Comparison of ENCODE assay signal across 9 cellular contexts in the genomic region with DNA sequence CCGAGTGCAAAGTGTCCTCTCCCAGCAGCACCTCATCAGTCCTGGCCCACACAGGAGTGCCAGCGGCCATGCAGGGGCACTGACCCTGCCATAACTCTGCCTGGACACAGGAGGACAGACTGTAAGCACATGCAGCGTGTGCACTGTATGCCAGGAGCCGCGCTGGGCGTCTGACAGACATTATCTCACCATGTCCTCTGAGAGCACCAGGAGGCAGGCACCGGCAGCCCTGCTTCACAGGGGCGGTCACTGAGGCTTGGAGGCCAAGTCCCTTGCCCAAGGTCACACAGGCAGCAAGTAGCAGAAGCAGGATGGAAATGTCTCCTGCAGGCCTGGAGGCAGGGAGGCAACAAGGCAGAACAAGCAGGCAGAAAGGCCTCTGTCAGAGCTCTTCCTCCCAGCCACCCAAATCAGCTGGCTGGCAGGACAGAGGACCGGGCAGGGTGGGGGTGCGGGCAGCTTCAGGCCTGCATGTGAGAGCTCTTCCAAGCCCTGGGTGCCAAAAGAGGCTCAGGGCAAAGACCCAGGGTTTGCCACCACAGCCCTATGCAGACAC. TPM values are rescaled to one million over a fixed set of nuclear protein-coding genes. Genes with fewer than 3 reads are reported as not detected.
DNase-seq lines count a peak whose midpoint lies in the region; ATAC-seq and TF ChIP-seq lines count a peak whose summit lies in the region.
"Had no signal": no experiment of that assay in that cellular context is flagged by ENCODE, and none has a peak within 500 bp of the region (broad histone marks: within the 10 kb centered on the region; RNA-seq: fewer than 3 reads in every experiment).

No MANE protein-coding gene starts in this region.

- no peak for TF ChIP-seq CTCF in right lobe of liver (IDR thresholded peaks at IDR 0.05)

- H3K27me3 ChIP-seq in right lobe of liver = no peaks in the 10 kb centered on the region
- H3K27me3 ChIP-seq in stomach smooth muscle (ENCODE audit: control insufficient read depth in 1 of 2, insufficient read depth in 2 of 2, low read length in 2 of 2) = no peaks in the 10 kb centered on the region

- peak overlapping the region in 1 of 3 donors; percentile 63 for H3K27ac ChIP-seq in right lobe of liver
- H3K27ac ChIP-seq in stomach smooth muscle (ENCODE audit: low read length) = peak overlapping the region; percentile 67

- in situ Hi-C loops in ACHN (cut with HindIII; ENCODE audit: low pct_ligation_motif_present, low pct_unique_long_range_greater_than_20kb, low sequenced_read_pairs) = no loop called here

- no peak for TF ChIP-seq POLR2A in right lobe of liver (IDR thresholded peaks at IDR 0.05)

- H3K9me3 ChIP-seq in right lobe of liver (no peaks in the 10 kb centered on the region), stomach smooth muscle (ENCODE audit: control insufficient read depth in 2 of 2, low read length in 2 of 2) (no peaks in the 10 kb centered on the region)

- 40% methylated on average over 2 of the region's 10 CpGs for WGBS in right lobe of liver (ENCODE audit: insufficient coverage, low coverage, low lambda C conversion rate, missing lambda C conversion rate)

- H3K4me1 ChIP-seq in right lobe of liver (peaks cover 0 to 98% (median 42%) of the 10 kb centered on the region in 4 donors), stomach smooth muscle (ENCODE audit: control insufficient read depth, insufficient read depth, low read length) (peaks cover 99% of the 10 kb centered on the region)

- ATAC-seq in right lobe of liver = peak; percentile 2 to 17 (median 8)
- ATAC-seq: esophagus mucosa had no signal

- intact Hi-C loops in right lobe of liver (cut with DNase I) = no loop called here

- no peak overlapping the region for H3K4me3 ChIP-seq in right lobe of liver
- H3K4me3 ChIP-seq in stomach smooth muscle (ENCODE audit: low read length in 2 of 2) = peak overlapping the region; percentile 48 to 55

- H3K36me3 ChIP-seq in right lobe of liver = no peaks in the 10 kb centered on the region
- H3K36me3 ChIP-seq in stomach smooth muscle (ENCODE audit: control insufficient read depth in 2 of 2, insufficient read depth in 2 of 2, low read length in 2 of 2) = no peaks in the 10 kb centered on the region

- peak overlapping the region; percentile 24 to 47 for H3K9ac ChIP-seq in stomach smooth muscle (ENCODE audit: low read length in 2 of 2)

- DNase-seq in NCI-H69 (lab: John Stamatoyannopoulos, UW) (peak; percentile 40), anterior cingulate cortex (lab: John Stamatoyannopoulos, UW) (peak in 38 of 58 donors; percentile 31 to 88 (median 68)), right lobe of liver (peak in 1 of 3 donors; percentile 72), ACHN (no peak), SK-N-DZ (ENCODE audit: low spot score) (no peak)
- no peak for DNase-seq in stimulated activated CD4-positive, alpha-beta T cell treated with anti-CD3 and anti-CD28 coated beads, Interleukin-12 subunit alpha, Interleukin-12 subunit beta, amount 100 ng/mL, for 4 hours
- DNase-seq: T-helper 9 cell had no signal

RNA-seq across cellular contexts. Expression of a gene that starts 8.4 kb away (rescaled TPM):
- total RNA-seq in right lobe of liver = 10 to 100 TPM in 5 of 6 experiments, 1 to 10 TPM in 1; 9.7 to 54.1 (median 23.6) TPM
- 2.7 and 3.0 TPM in 2 replicates for polyA plus RNA-seq in SK-N-DZ (2014; cell fraction: cytosol; rRNA removed)
- 6.9 and 11.3 TPM in 2 replicates for polyA plus RNA-seq in SK-N-DZ (2014; cell fraction: nucleus; rRNA removed)

RNA-seq across cellular contexts. Expression of a gene that starts 34.7 kb away (rescaled TPM):
- 10 to 100 TPM; 10.6 to 19.1 (median 13.9) TPM for total RNA-seq in right lobe of liver
- 52.5 and 55.6 TPM in 2 replicates for polyA plus RNA-seq in SK-N-DZ (2014; cell fraction: cytosol; rRNA removed)
- polyA plus RNA-seq in SK-N-DZ (2014; cell fraction: nucleus; rRNA removed) = 46.6 and 51.6 TPM in 2 replicates

RNA-seq across cellular contexts. Expression of a gene that starts 41.8 kb away (rescaled TPM):
- under 1 TPM in 3 of 6 experiments, not detected in 3; 0.58 to 0.81 (median 0.70) TPM for total RNA-seq in right lobe of liver
- polyA plus RNA-seq in SK-N-DZ (2014; cell fraction: cytosol; rRNA removed) = 2.1 and 3.6 TPM in 2 replicates
- polyA plus RNA-seq in SK-N-DZ (2014; cell fraction: nucleus; rRNA removed) = 18.2 and 18.8 TPM in 2 replicates

RNA-seq across cellular contexts. Expression of a gene that starts 55.6 kb away (rescaled TPM):
- 10 to 100 TPM in 3 of 6 experiments, 1 to 10 TPM in 3; 3.2 to 23.8 (median 11.2) TPM for total RNA-seq in right lobe of liver
- polyA plus RNA-seq in SK-N-DZ (2014; cell fraction: cytosol; rRNA removed) = 28.1 and 28.4 TPM in 2 replicates
- 18.1 and 19.8 TPM in 2 replicates for polyA plus RNA-seq in SK-N-DZ (2014; cell fraction: nucleus; rRNA removed)

Comparison
In these comparisons a context has a peak if more than half of its experiments do, and no peak if none do; other contexts are left out.
1. DNase-seq: peak in NCI-H69 (single experiment) and anterior cingulate cortex (38 of 58); none in stimulated activated CD4-positive, alpha-beta T cell treated with anti-CD3 and anti-CD28 coated beads, Interleukin-12 subunit alpha, Interleukin-12 subunit beta, amount 100 ng/mL, for 4 hours (single experiment), ACHN (single experiment) and SK-N-DZ (single experiment).
2. H3K4me3 ChIP-seq: peak in stomach smooth muscle (2 of 2); none in right lobe of liver (0 of 3).